ENCODE assay signal across 2 cellular contexts in the genomic region with DNA sequence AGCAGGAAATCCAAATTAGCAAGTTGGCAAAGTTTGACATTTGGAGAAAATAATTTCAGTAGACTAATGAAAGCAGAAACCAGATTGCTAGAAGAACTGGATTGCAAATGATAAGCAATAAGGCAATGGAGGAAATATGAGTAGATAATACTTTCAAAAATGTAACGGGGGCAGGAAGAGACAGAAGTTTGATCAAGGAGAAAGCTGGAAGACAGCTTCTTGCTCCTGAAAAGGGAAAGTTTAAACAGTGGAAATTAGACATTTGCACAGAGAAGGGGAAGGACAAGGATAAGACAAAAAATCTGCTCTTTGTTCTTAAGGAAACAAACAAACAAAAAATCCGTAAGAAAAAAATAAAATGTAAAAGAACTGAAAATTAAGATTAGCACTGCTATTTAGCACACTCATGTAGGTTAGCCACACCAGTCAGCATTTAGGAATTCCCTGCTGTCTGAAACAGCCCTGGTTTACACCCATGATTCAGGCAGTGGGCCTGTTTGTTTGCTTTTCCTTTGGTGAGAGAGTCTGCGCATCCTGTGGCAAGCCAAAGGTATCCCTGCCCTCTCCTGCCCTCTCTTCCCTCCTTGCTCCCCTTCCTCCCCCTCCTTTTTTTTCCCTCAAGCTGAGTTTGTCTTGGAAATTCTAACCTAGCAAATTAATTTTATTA.
TF ChIP-seq lines count a peak whose summit lies in the region.

No MANE protein-coding gene starts in this region.

TF ChIP-seq in HEK293, 187 proteins besides CTCF, POLR2A, EP300 and RAD21 (continued from another document):
- TF ChIP-seq, protein P1, sequence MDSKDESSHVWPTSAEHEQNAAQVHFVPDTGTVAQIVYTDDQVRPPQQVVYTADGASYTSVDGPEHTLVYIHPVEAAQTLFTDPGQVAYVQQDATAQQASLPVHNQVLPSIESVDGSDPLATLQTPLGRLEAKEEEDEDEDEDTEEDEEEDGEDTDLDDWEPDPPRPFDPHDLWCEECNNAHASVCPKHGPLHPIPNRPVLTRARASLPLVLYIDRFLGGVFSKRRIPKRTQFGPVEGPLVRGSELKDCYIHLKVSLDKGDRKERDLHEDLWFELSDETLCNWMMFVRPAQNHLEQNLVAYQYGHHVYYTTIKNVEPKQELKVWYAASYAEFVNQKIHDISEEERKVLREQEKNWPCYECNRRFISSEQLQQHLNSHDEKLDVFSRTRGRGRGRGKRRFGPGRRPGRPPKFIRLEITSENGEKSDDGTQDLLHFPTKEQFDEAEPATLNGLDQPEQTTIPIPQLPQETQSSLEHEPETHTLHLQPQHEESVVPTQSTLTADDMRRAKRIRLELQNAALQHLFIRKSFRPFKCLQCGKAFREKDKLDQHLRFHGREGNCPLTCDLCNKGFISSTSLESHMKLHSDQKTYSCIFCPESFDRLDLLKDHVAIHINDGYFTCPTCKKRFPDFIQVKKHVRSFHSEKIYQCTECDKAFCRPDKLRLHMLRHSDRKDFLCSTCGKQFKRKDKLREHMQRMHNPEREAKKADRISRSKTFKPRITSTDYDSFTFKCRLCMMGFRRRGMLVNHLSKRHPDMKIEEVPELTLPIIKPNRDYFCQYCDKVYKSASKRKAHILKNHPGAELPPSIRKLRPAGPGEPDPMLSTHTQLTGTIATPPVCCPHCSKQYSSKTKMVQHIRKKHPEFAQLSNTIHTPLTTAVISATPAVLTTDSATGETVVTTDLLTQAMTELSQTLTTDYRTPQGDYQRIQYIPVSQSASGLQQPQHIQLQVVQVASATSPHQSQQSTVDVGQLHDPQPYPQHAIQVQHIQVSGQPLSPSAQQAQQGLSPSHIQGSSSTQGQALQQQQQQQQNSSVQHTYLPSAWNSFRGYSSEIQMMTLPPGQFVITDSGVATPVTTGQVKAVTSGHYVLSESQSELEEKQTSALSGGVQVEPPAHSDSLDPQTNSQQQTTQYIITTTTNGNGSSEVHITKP (tag by site-specific recombination; IDR thresholded peaks at IDR 0.05): peak; percentile 88
- TF ChIP-seq, protein P2, sequence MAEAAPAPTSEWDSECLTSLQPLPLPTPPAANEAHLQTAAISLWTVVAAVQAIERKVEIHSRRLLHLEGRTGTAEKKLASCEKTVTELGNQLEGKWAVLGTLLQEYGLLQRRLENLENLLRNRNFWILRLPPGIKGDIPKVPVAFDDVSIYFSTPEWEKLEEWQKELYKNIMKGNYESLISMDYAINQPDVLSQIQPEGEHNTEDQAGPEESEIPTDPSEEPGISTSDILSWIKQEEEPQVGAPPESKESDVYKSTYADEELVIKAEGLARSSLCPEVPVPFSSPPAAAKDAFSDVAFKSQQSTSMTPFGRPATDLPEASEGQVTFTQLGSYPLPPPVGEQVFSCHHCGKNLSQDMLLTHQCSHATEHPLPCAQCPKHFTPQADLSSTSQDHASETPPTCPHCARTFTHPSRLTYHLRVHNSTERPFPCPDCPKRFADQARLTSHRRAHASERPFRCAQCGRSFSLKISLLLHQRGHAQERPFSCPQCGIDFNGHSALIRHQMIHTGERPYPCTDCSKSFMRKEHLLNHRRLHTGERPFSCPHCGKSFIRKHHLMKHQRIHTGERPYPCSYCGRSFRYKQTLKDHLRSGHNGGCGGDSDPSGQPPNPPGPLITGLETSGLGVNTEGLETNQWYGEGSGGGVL (tag by site-specific recombination; IDR thresholded peaks at IDR 0.05): peak; percentile 78
- TF ChIP-seq GLI4 (tag by site-specific recombination; IDR thresholded peaks at IDR 0.05): no peak
- TF ChIP-seq PRDM1 (tag by site-specific recombination; IDR thresholded peaks at IDR 0.05): peak; percentile 68; the same call in 1 of the 2 replicates
- no peak for TF ChIP-seq ZXDB (tag by site-specific recombination; IDR thresholded peaks at IDR 0.05)

TF ChIP-seq in SK-N-SH, 30 proteins besides CTCF, POLR2A, EP300 and RAD21 (continued from another document):
- TF ChIP-seq, protein P3, sequence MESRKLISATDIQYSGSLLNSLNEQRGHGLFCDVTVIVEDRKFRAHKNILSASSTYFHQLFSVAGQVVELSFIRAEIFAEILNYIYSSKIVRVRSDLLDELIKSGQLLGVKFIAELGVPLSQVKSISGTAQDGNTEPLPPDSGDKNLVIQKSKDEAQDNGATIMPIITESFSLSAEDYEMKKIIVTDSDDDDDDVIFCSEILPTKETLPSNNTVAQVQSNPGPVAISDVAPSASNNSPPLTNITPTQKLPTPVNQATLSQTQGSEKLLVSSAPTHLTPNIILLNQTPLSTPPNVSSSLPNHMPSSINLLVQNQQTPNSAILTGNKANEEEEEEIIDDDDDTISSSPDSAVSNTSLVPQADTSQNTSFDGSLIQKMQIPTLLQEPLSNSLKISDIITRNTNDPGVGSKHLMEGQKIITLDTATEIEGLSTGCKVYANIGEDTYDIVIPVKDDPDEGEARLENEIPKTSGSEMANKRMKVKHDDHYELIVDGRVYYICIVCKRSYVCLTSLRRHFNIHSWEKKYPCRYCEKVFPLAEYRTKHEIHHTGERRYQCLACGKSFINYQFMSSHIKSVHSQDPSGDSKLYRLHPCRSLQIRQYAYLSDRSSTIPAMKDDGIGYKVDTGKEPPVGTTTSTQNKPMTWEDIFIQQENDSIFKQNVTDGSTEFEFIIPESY (IDR thresholded peaks at IDR 0.05; ENCODE audit: borderline replicate concordance, low read depth): no peak
- TF ChIP-seq GABPA (IDR thresholded peaks at IDR 0.05; ENCODE audit: low read depth): no peak
- TF ChIP-seq, protein P4, sequence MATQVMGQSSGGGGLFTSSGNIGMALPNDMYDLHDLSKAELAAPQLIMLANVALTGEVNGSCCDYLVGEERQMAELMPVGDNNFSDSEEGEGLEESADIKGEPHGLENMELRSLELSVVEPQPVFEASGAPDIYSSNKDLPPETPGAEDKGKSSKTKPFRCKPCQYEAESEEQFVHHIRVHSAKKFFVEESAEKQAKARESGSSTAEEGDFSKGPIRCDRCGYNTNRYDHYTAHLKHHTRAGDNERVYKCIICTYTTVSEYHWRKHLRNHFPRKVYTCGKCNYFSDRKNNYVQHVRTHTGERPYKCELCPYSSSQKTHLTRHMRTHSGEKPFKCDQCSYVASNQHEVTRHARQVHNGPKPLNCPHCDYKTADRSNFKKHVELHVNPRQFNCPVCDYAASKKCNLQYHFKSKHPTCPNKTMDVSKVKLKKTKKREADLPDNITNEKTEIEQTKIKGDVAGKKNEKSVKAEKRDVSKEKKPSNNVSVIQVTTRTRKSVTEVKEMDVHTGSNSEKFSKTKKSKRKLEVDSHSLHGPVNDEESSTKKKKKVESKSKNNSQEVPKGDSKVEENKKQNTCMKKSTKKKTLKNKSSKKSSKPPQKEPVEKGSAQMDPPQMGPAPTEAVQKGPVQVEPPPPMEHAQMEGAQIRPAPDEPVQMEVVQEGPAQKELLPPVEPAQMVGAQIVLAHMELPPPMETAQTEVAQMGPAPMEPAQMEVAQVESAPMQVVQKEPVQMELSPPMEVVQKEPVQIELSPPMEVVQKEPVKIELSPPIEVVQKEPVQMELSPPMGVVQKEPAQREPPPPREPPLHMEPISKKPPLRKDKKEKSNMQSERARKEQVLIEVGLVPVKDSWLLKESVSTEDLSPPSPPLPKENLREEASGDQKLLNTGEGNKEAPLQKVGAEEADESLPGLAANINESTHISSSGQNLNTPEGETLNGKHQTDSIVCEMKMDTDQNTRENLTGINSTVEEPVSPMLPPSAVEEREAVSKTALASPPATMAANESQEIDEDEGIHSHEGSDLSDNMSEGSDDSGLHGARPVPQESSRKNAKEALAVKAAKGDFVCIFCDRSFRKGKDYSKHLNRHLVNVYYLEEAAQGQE (IDR thresholded peaks at IDR 0.05; ENCODE audit: low read depth, low read length): 0 out of 2 replicates have a peak, but pooled peaks have one; percentile 50
- TF ChIP-seq RFX5 (IDR thresholded peaks at IDR 0.05; ENCODE audit: low read length): no peak
- peak; percentile 64; the same call in 1 of the 2 replicates for TF ChIP-seq TEAD4 (IDR thresholded peaks at IDR 0.05; ENCODE audit: borderline replicate concordance, insufficient read depth)
- peak; percentile 62; the same call in 1 of the 2 replicates for TF ChIP-seq JUND (IDR thresholded peaks at IDR 0.05)
- peak; percentile 71 for TF ChIP-seq TCF12 (IDR thresholded peaks at IDR 0.05)
- 0 out of 2 replicates have a peak, but pooled peaks have one; percentile 12 for TF ChIP-seq NFIC (IDR thresholded peaks at IDR 0.05; ENCODE audit: borderline replicate concordance)
